ENCODE assay signal across 34 cellular contexts in the genomic region with DNA sequence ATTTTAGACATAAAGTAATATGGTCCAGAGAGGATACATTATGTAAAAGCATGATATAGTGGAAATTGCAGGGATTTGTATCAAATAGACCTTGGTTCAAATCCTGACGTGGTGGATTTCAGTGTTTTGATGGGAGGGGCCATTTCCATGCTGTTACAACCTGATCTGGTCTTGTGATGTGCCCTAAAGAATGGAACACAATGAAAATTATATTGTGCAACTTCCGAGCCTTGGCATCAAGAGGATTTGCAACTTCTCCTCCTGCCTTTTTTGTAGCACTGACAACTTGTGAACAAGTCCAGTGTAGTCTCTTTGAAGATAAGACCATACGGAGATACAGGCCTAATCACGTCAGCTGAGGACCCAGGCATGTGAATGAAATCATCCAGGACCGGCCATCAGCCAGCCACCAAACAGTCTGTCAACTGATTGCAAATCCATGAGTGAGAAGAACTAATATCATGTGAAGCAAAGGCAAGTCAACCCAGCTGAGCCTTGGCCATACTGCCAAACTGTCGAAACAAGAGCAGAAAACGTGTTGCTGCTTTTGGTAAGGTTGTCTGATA.
"Had no signal": no experiment of that assay in that cellular context is flagged by ENCODE, and none has a peak within 500 bp of the region (broad histone marks: within the 10 kb centered on the region; RNA-seq: fewer than 3 reads in every experiment).

No MANE protein-coding gene starts in this region.

- H3K9me3 Mint-ChIP-seq: activated B cell treated with CpG ODN at 0.5 μM for 24 hours; activated CD8-positive, alpha-beta T cell treated with anti-CD3 and anti-CD28 coated beads for 36 hours; activated naive CD4-positive, alpha-beta T cell treated with anti-CD3 and anti-CD28 coated beads for 36 hours; activated naive CD4-positive, alpha-beta T cell treated with anti-CD3 and anti-CD28 coated beads, Interleukin-2, amount 50 U/mL, for 24 hours; activated T-cell treated with anti-CD3 and anti-CD28 coated beads, Interleukin-2, amount 50 U/mL, for 4 hours; effector memory CD8-positive, alpha-beta T cell; T-helper 2 cell treated with Interferon-gamma antibody and Interleukin-4, amounts not matched to agents 5 μg/mL and 100 μg/mL, for 36 hours had no signal

- H3K4me1 ChIP-seq: breast epithelium, esophagus squamous epithelium, gastroesophageal sphincter had no signal

- ATAC-seq: activated CD4-positive, CD25-positive, alpha-beta regulatory T cell treated with anti-CD3 and anti-CD28 coated beads, Interleukin-2, amount 50 U/mL, for 24 hours; activated CD8-positive, alpha-beta T cell treated with anti-CD3 and anti-CD28 coated beads for 36 hours; activated naive CD8-positive, alpha-beta T cell treated with anti-CD3 and anti-CD28 coated beads, Interleukin-2, amount 50 U/mL, for 24 hours; activated T-cell treated with anti-CD3 and anti-CD28 coated beads, Interleukin-2, amount 50 U/mL, for 4 hours; activated T-helper 17 cell treated with anti-CD3 and anti-CD28 coated beads, Interleukin-2, amount 50 U/mL, for 72 hours; effector memory CD8-positive, alpha-beta T cell; gastroesophageal sphincter; T-helper 17 cell had no signal

- DNase-seq: activated B cell treated with CpG ODN at 0.5 μM for 24 hours; activated CD4-positive, alpha-beta T cell treated with anti-CD3 and anti-CD28 coated beads for 48 hours; activated CD4-positive, alpha-beta T cell treated with anti-CD3 and anti-CD28 coated beads, Interleukin-2, amount 50 U/mL, for 1 hour; activated CD4-positive, alpha-beta T cell treated with anti-CD3 and anti-CD28 coated beads, Interleukin-2, amount 50 U/mL, for 48 hours; activated CD8-positive, alpha-beta memory T cell treated with anti-CD3 and anti-CD28 coated beads for 24 hours; activated CD8-positive, alpha-beta T cell treated with anti-CD3 and anti-CD28 coated beads for 36 hours; activated effector memory CD4-positive, alpha-beta T cell treated with Interleukin-2 at 50 U/mL for 16 hours; activated naive CD4-positive, alpha-beta T cell treated with anti-CD3 and anti-CD28 coated beads for 36 hours; activated naive CD8-positive, alpha-beta T cell treated with anti-CD3 and anti-CD28 coated beads for 36 hours; activated naive CD8-positive, alpha-beta T cell treated with anti-CD3 and anti-CD28 coated beads, Interleukin-2, amount 50 U/mL, for 24 hours; activated T-cell treated with anti-CD3 and anti-CD28 coated beads, Interleukin-2, amount 50 U/mL, for 4 hours; adrenal gland; amygdala; aorta; caudate nucleus; cortex of kidney; dermis blood vessel endothelial cell; effector CD4-positive, alpha-beta T cell; effector memory CD8-positive, alpha-beta T cell; esophagus squamous epithelium; foreskin melanocyte; T-helper 1 cell; T-helper 17 cell; T1000; WERI-Rb-1 had no signal

- H3K27me3 ChIP-seq: adrenal gland, breast epithelium, esophagus squamous epithelium, gastroesophageal sphincter had no signal

- H3K9me3 ChIP-seq: adrenal gland, breast epithelium had no signal

- FAIRE-seq: colon had no signal

- H3K27ac ChIP-seq: adrenal gland, breast epithelium, epithelial cell of prostate, esophagus squamous epithelium, gastroesophageal sphincter, WERI-Rb-1 had no signal

- H3K4me1 Mint-ChIP-seq: activated T-helper 17 cell treated with anti-CD3 and anti-CD28 coated beads, Interleukin-2, amount 50 U/mL, for 72 hours; T-helper 17 cell had no signal

- H3K36me3 ChIP-seq: adrenal gland, breast epithelium, WERI-Rb-1 had no signal

- H3K27ac Mint-ChIP-seq: activated B cell treated with CpG ODN at 0.5 μM for 24 hours; activated CD8-positive, alpha-beta T cell treated with anti-CD3 and anti-CD28 coated beads for 36 hours; activated naive CD4-positive, alpha-beta T cell treated with anti-CD3 and anti-CD28 coated beads for 36 hours; activated naive CD4-positive, alpha-beta T cell treated with anti-CD3 and anti-CD28 coated beads, Interleukin-2, amount 50 U/mL, for 24 hours; activated naive CD8-positive, alpha-beta T cell treated with anti-CD3 and anti-CD28 coated beads for 36 hours; activated T-helper 17 cell treated with anti-CD3 and anti-CD28 coated beads, Interleukin-2, amount 50 U/mL, for 72 hours; effector memory CD8-positive, alpha-beta T cell; T-helper 17 cell; T-helper 2 cell treated with Interferon-gamma antibody and Interleukin-4, amounts not matched to agents 5 μg/mL and 100 μg/mL, for 36 hours had no signal

- H3K27me3 Mint-ChIP-seq: activated B cell treated with CpG ODN at 0.5 μM for 24 hours; activated CD8-positive, alpha-beta T cell treated with anti-CD3 and anti-CD28 coated beads for 36 hours; activated naive CD4-positive, alpha-beta T cell treated with anti-CD3 and anti-CD28 coated beads, Interleukin-2, amount 50 U/mL, for 24 hours; activated naive CD8-positive, alpha-beta T cell treated with anti-CD3 and anti-CD28 coated beads for 36 hours; activated naive CD8-positive, alpha-beta T cell treated with anti-CD3 and anti-CD28 coated beads, Interleukin-2, amount 50 U/mL, for 24 hours; activated T-helper 17 cell treated with anti-CD3 and anti-CD28 coated beads, Interleukin-2, amount 50 U/mL, for 72 hours; brain; effector memory CD8-positive, alpha-beta T cell; T-helper 17 cell had no signal

- H3K4me3 ChIP-seq: adrenal gland, breast epithelium, esophagus squamous epithelium, gastroesophageal sphincter had no signal

- H3K4me3 Mint-ChIP-seq: activated B cell treated with CpG ODN at 0.5 μM for 24 hours; activated CD8-positive, alpha-beta T cell treated with anti-CD3 and anti-CD28 coated beads for 36 hours; activated naive CD4-positive, alpha-beta T cell treated with anti-CD3 and anti-CD28 coated beads for 36 hours; activated naive CD4-positive, alpha-beta T cell treated with anti-CD3 and anti-CD28 coated beads, Interleukin-2, amount 50 U/mL, for 24 hours; activated naive CD8-positive, alpha-beta T cell treated with anti-CD3 and anti-CD28 coated beads for 36 hours; activated naive CD8-positive, alpha-beta T cell treated with anti-CD3 and anti-CD28 coated beads, Interleukin-2, amount 50 U/mL, for 24 hours; activated T-cell treated with anti-CD3 and anti-CD28 coated beads, Interleukin-2, amount 50 U/mL, for 4 hours; activated T-helper 17 cell treated with anti-CD3 and anti-CD28 coated beads, Interleukin-2, amount 50 U/mL, for 72 hours; brain; effector memory CD8-positive, alpha-beta T cell; T-helper 17 cell; T-helper 2 cell treated with Interferon-gamma antibody and Interleukin-4, amounts not matched to agents 5 μg/mL and 100 μg/mL, for 36 hours had no signal
